Comparison of ENCODE assay signal across 2 cellular contexts in genomic region chr10:100930368-100930767, GRCh38.
TF ChIP-seq lines count a peak whose summit lies in the region.

No MANE protein-coding gene starts in this region.

TF ChIP-seq in GM23338, 12 proteins besides CTCF, POLR2A, EP300 and RAD21 (continued from another document):
- no peak for TF ChIP-seq ZNF462 (CRISPR knock-in tag; IDR thresholded peaks at IDR 0.05)
- no peak for TF ChIP-seq NANOG (IDR thresholded peaks at IDR 0.05; ENCODE audit: borderline replicate concordance)

TF ChIP-seq in SK-N-SH treated with all-trans-retinoic acid at 6 μM for 48 hours, 23 proteins besides CTCF, POLR2A, EP300 and RAD21:
- no peak for TF ChIP-seq TSHZ2 (CRISPR knock-in tag; IDR thresholded peaks at IDR 0.05)
- TF ChIP-seq PATZ1 (CRISPR knock-in tag; IDR thresholded peaks at IDR 0.05; ENCODE audit: borderline replicate concordance), result no peak
- TF ChIP-seq CREB5 (CRISPR knock-in tag; IDR thresholded peaks at IDR 0.05; ENCODE audit: low read depth), result no peak
- TF ChIP-seq ZNF70 (CRISPR knock-in tag; IDR thresholded peaks at IDR 0.05), result no peak
- TF ChIP-seq TCF4 (CRISPR knock-in tag; IDR thresholded peaks at IDR 0.05; ENCODE audit: borderline replicate concordance), result no peak
- TF ChIP-seq TOX (CRISPR knock-in tag; IDR thresholded peaks at IDR 0.05; ENCODE audit: borderline replicate concordance), result no peak
- TF ChIP-seq ZFP3 (CRISPR knock-in tag; IDR thresholded peaks at IDR 0.05), result no peak
- TF ChIP-seq ZNF8 (CRISPR knock-in tag; IDR thresholded peaks at IDR 0.05), result no peak
- no peak for TF ChIP-seq OSR1 (CRISPR knock-in tag; IDR thresholded peaks at IDR 0.05)
- no peak for TF ChIP-seq BACH2 (CRISPR knock-in tag; IDR thresholded peaks at IDR 0.05; ENCODE audit: borderline replicate concordance)
- no peak for TF ChIP-seq PPARA (CRISPR knock-in tag; IDR thresholded peaks at IDR 0.05; ENCODE audit: borderline replicate concordance)
- no peak for TF ChIP-seq ESRRG (CRISPR knock-in tag; IDR thresholded peaks at IDR 0.05)
- no peak for TF ChIP-seq CSRNP3 (CRISPR knock-in tag; IDR thresholded peaks at IDR 0.05)
- TF ChIP-seq ISL1 (CRISPR knock-in tag; IDR thresholded peaks at IDR 0.05), result no peak
